ENCODE assay signal across 8 cellular contexts in the genomic region with DNA sequence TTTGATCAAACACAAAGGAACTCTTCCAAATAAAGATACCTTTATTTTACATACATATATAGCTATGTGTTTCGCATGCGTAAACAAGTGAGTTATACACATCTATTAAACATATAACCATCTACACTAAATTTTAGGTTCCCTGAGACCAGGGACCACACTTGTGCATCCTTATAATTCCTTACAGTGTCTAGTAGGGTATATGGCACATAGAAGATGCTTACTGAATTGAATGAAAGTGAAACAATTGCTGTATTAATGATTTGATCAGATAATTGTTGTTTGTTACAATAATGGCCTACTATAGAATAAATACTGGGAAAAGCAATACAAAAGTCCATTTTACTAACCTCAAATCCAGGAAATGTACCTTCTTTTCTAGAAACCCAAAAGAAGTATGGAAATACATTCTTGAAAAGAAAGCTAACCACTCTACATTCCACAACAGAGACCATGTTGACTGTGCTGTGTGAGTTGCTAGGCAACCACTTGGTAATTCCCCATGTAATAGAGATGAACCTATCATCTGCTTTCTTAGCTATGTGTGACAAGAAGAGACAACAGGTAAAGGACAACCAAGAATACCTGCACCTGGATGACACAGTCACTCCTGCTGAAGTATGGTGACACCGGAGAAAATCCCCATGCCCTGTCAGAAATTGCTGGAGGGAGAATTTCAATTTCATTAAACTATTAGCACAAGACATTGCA. TPM values are rescaled to one million over a fixed set of nuclear protein-coding genes. Genes with fewer than 3 reads are reported as not detected.
DNase-seq lines count a peak whose midpoint lies in the region; ATAC-seq, FAIRE-seq and TF ChIP-seq lines count a peak whose summit lies in the region.

No MANE protein-coding gene starts in this region.

- peak; percentile 54 for ATAC-seq in activated naive CD8-positive, alpha-beta T cell treated with anti-CD3 and anti-CD28 coated beads, Interleukin-2, amount 10 ng/mL, durations not matched to agents 7 days and 5 days (ENCODE audit: low read depth)
- ATAC-seq in HG03565 (IDR thresholded peaks at IDR 0.05; ENCODE audit: unreplicated experiment) = peak; percentile 45
- ATAC-seq in central memory CD8-positive, alpha-beta T cell (replicated peaks; ENCODE audit: extremely low read depth, poor library complexity, severe bottlenecking) = peak; percentile 62
- peak; percentile 57 for ATAC-seq in stimulated activated memory B cell treated with anti-CD40 and anti-IgM and Interleukin-4, amounts not matched to agents 10 μg/mL and 1 μg/mL and 100 μg/mL, for 72 hours
- no peak for ATAC-seq in GM21367 (IDR thresholded peaks at IDR 0.05; ENCODE audit: unreplicated experiment)

- H3K27ac Mint-ChIP-seq in activated naive CD8-positive, alpha-beta T cell treated with anti-CD3 and anti-CD28 coated beads, Interleukin-2, amount 10 ng/mL, durations not matched to agents 7 days and 5 days = no peak overlapping the region
- no peak overlapping the region for H3K27ac Mint-ChIP-seq in activated naive CD8-positive, alpha-beta T cell treated with anti-CD3 and anti-CD28 coated beads for 36 hours
- no peak overlapping the region for H3K27ac Mint-ChIP-seq in central memory CD8-positive, alpha-beta T cell (ENCODE audit: low read depth)
- H3K27ac Mint-ChIP-seq in stimulated activated memory B cell treated with anti-CD40 and anti-IgM and Interleukin-4, amounts not matched to agents 10 μg/mL and 1 μg/mL and 100 μg/mL, for 72 hours = peak overlapping the region; percentile 42
- H3K27ac Mint-ChIP-seq in CD14-positive monocyte = no peak overlapping the region

- DNase-seq in activated naive CD8-positive, alpha-beta T cell treated with anti-CD3 and anti-CD28 coated beads, Interleukin-2, amount 10 ng/mL, durations not matched to agents 7 days and 5 days = no peak
- no peak for DNase-seq in activated naive CD8-positive, alpha-beta T cell treated with anti-CD3 and anti-CD28 coated beads for 36 hours
- no peak for DNase-seq in central memory CD8-positive, alpha-beta T cell (ENCODE audit: low spot score in 2 of 2)
- DNase-seq in GM19239 (ENCODE audit: insufficient read length, low spot score) = no peak
- no peak for DNase-seq in CD14-positive monocyte (ENCODE audit: low spot score)

- peaks cover 13% of the 10 kb centered on the region for H3K27me3 Mint-ChIP-seq in activated naive CD8-positive, alpha-beta T cell treated with anti-CD3 and anti-CD28 coated beads, Interleukin-2, amount 10 ng/mL, durations not matched to agents 7 days and 5 days
- H3K27me3 Mint-ChIP-seq in activated naive CD8-positive, alpha-beta T cell treated with anti-CD3 and anti-CD28 coated beads for 36 hours = peaks cover 2% of the 10 kb centered on the region
- H3K27me3 Mint-ChIP-seq in central memory CD8-positive, alpha-beta T cell = peaks cover 31% of the 10 kb centered on the region
- no peaks in the 10 kb centered on the region for H3K27me3 Mint-ChIP-seq in stimulated activated memory B cell treated with anti-CD40 and anti-IgM and Interleukin-4, amounts not matched to agents 10 μg/mL and 1 μg/mL and 100 μg/mL, for 72 hours
- peaks cover 2 to 7% (median 3%) of the 10 kb centered on the region in 3 donors for H3K27me3 Mint-ChIP-seq in CD14-positive monocyte (ENCODE audit: low read depth in 3 of 3)

- peaks cover 5% of the 10 kb centered on the region for H3K4me1 Mint-ChIP-seq in activated naive CD8-positive, alpha-beta T cell treated with anti-CD3 and anti-CD28 coated beads, Interleukin-2, amount 10 ng/mL, durations not matched to agents 7 days and 5 days
- peaks cover 13% of the 10 kb centered on the region for H3K4me1 Mint-ChIP-seq in activated naive CD8-positive, alpha-beta T cell treated with anti-CD3 and anti-CD28 coated beads for 36 hours
- peaks cover 2% of the 10 kb centered on the region for H3K4me1 Mint-ChIP-seq in central memory CD8-positive, alpha-beta T cell
- peaks cover 24% of the 10 kb centered on the region for H3K4me1 Mint-ChIP-seq in stimulated activated memory B cell treated with anti-CD40 and anti-IgM and Interleukin-4, amounts not matched to agents 10 μg/mL and 1 μg/mL and 100 μg/mL, for 72 hours
- peaks cover 6% of the 10 kb centered on the region for H3K4me1 Mint-ChIP-seq in CD14-positive monocyte

- no peak overlapping the region for H3K4me3 Mint-ChIP-seq in activated naive CD8-positive, alpha-beta T cell treated with anti-CD3 and anti-CD28 coated beads, Interleukin-2, amount 10 ng/mL, durations not matched to agents 7 days and 5 days
- H3K4me3 Mint-ChIP-seq in activated naive CD8-positive, alpha-beta T cell treated with anti-CD3 and anti-CD28 coated beads for 36 hours = no peak overlapping the region
- no peak overlapping the region for H3K4me3 Mint-ChIP-seq in central memory CD8-positive, alpha-beta T cell
- H3K4me3 Mint-ChIP-seq in stimulated activated memory B cell treated with anti-CD40 and anti-IgM and Interleukin-4, amounts not matched to agents 10 μg/mL and 1 μg/mL and 100 μg/mL, for 72 hours = no peak overlapping the region
- no peak overlapping the region for H3K4me3 Mint-ChIP-seq in CD14-positive monocyte

- peaks cover 8% of the 10 kb centered on the region for H3K9me3 Mint-ChIP-seq in activated naive CD8-positive, alpha-beta T cell treated with anti-CD3 and anti-CD28 coated beads, Interleukin-2, amount 10 ng/mL, durations not matched to agents 7 days and 5 days
- H3K9me3 Mint-ChIP-seq in activated naive CD8-positive, alpha-beta T cell treated with anti-CD3 and anti-CD28 coated beads for 36 hours = peaks cover 7% of the 10 kb centered on the region
- no peaks in the 10 kb centered on the region for H3K9me3 Mint-ChIP-seq in central memory CD8-positive, alpha-beta T cell
- H3K9me3 Mint-ChIP-seq in stimulated activated memory B cell treated with anti-CD40 and anti-IgM and Interleukin-4, amounts not matched to agents 10 μg/mL and 1 μg/mL and 100 μg/mL, for 72 hours = no peaks in the 10 kb centered on the region
- peaks cover 2 to 11% (median 8%) of the 10 kb centered on the region in 7 donors for H3K9me3 Mint-ChIP-seq in CD14-positive monocyte

- intact Hi-C loops in CD14-positive monocyte (cut with micrococcal nuclease) = no loop called here

- POLR2A ChIA-PET in activated naive CD8-positive, alpha-beta T cell treated with anti-CD3 and anti-CD28 coated beads, Interleukin-2, amount 10 ng/mL, durations not matched to agents 7 days and 5 days (lab: Charles Lee) = no interaction called here

- no peaks in the 10 kb centered on the region for H3K36me3 Mint-ChIP-seq in activated naive CD8-positive, alpha-beta T cell treated with anti-CD3 and anti-CD28 coated beads, Interleukin-2, amount 10 ng/mL, durations not matched to agents 7 days and 5 days
- peaks cover 3% of the 10 kb centered on the region for H3K36me3 Mint-ChIP-seq in activated naive CD8-positive, alpha-beta T cell treated with anti-CD3 and anti-CD28 coated beads for 36 hours
- H3K36me3 Mint-ChIP-seq in central memory CD8-positive, alpha-beta T cell (ENCODE audit: insufficient read depth) = no peaks in the 10 kb centered on the region
- H3K36me3 Mint-ChIP-seq in stimulated activated memory B cell treated with anti-CD40 and anti-IgM and Interleukin-4, amounts not matched to agents 10 μg/mL and 1 μg/mL and 100 μg/mL, for 72 hours = no peaks in the 10 kb centered on the region
- H3K36me3 Mint-ChIP-seq in CD14-positive monocyte = no peaks in the 10 kb centered on the region

- TF ChIP-seq CTCF in CD14-positive monocyte (IDR thresholded peaks at IDR 0.05) = no peak

- no peak for FAIRE-seq in GM19239 (lab: Jason Lieb, UNC)

RNA-seq across cellular contexts. Expression of a gene that starts 11.9 kb away (rescaled TPM):
- 10 to 100 TPM; 14.0 to 14.5 TPM for total RNA-seq in activated naive CD8-positive, alpha-beta T cell treated with anti-CD3 and anti-CD28 coated beads, Interleukin-2, amount 10 ng/mL, durations not matched to agents 7 days and 5 days
- 10 to 100 TPM; 10.8 to 12.2 TPM for total RNA-seq in activated naive CD8-positive, alpha-beta T cell treated with anti-CD3 and anti-CD28 coated beads for 36 hours
- 10 to 100 TPM in 1 of 2 donors, 1 to 10 TPM in 1; 4.4 to 11.2 TPM for polyA plus RNA-seq in CD14-positive monocyte

RNA-seq across cellular contexts. Expression of a gene that starts 55.4 kb away (rescaled TPM):
- total RNA-seq in activated naive CD8-positive, alpha-beta T cell treated with anti-CD3 and anti-CD28 coated beads, Interleukin-2, amount 10 ng/mL, durations not matched to agents 7 days and 5 days = not detected
- not detected for total RNA-seq in activated naive CD8-positive, alpha-beta T cell treated with anti-CD3 and anti-CD28 coated beads for 36 hours
- not detected for polyA plus RNA-seq in CD14-positive monocyte

RNA-seq across cellular contexts. Expression of a gene that starts 57.7 kb away (rescaled TPM):
- 10 to 100 TPM; 38.5 to 41.0 TPM for total RNA-seq in activated naive CD8-positive, alpha-beta T cell treated with anti-CD3 and anti-CD28 coated beads, Interleukin-2, amount 10 ng/mL, durations not matched to agents 7 days and 5 days
- 10 to 100 TPM; 34.8 to 36.2 TPM for total RNA-seq in activated naive CD8-positive, alpha-beta T cell treated with anti-CD3 and anti-CD28 coated beads for 36 hours
- 1 to 10 TPM; 1.4 to 1.9 TPM for polyA plus RNA-seq in CD14-positive monocyte
